In the genomic region with DNA sequence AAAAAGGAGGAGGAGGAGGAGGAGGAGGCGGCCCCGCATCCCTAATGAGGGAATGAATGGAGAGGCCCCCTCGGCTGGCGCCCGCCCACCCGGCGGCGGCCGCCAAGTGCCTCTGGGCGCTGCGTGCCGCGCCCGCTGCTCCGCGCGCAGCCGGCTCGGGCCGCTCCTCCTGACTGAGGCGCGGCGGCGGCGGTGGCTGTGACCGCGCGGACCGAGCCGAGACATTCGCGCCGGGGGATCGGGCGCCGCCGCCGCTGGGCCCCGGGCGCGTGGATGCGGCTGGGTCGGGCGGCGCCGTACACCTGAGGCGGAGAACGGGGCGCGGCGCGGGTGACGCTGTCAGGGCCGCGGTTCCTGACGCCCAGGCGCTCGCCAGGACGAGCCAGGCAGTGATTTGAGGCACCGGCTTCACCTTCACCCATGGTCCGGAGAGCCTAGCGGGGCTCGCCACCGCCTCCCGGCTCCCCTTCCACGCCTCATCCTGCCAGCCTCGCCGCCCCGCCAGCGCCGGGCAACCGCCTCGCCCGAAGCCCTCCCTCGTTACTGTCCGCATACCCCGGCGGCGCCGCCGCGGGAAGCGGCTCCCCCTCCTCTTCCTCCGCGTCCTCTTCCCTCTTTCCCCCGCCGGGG, we compare ENCODE assay signal across 7 cellular contexts. TPM values are rescaled to one million over a fixed set of nuclear protein-coding genes. Genes with fewer than 3 reads are reported as not detected.
DNase-seq lines count a peak whose midpoint lies in the region; ATAC-seq and TF ChIP-seq lines count a peak whose summit lies in the region.

A gene (plus strand): TSS at position 88 of the 630 bp plus-strand sequence. CDS start 687 bp downstream, outside the sequence.

- TF ChIP-seq POLR2A in esophagus muscularis mucosa (IDR thresholded peaks at IDR 0.05; ENCODE audit: low read depth), result no peak

- no peaks in the 10 kb centered on the region for H3K9me3 ChIP-seq in WERI-Rb-1 (ENCODE audit: severe bottlenecking)
- no peaks in the 10 kb centered on the region for H3K9me3 ChIP-seq in esophagus muscularis mucosa
- H3K9me3 ChIP-seq in mucosa of descending colon, result no peaks in the 10 kb centered on the region

- TF ChIP-seq EP300 in esophagus muscularis mucosa (IDR thresholded peaks at IDR 0.05), result no peak

- 3% methylated on average over 3 of the region's 87 CpGs for WGBS in esophagus muscularis mucosa

- TF ChIP-seq CTCF in LNCaP clone FGC (IDR thresholded peaks at IDR 0.05; ENCODE audit: control insufficient read depth, extremely low read depth, insufficient read depth), result no peak
- TF ChIP-seq CTCF in WERI-Rb-1 (IDR thresholded peaks at IDR 0.05; ENCODE audit: low read depth, low read length), result no peak
- no peak for TF ChIP-seq CTCF in esophagus muscularis mucosa (IDR thresholded peaks at IDR 0.05)
- no peak for TF ChIP-seq CTCF in mucosa of descending colon (IDR thresholded peaks at IDR 0.05)

- peak within 1 kb of the TSS; percentile 51 for H3K4me3 ChIP-seq in GM08714 (ENCODE audit: low read length)
- peak within 1 kb of the TSS; percentile 70 for H3K4me3 ChIP-seq in LNCaP clone FGC (ENCODE audit: low read depth, low read length)
- peak within 1 kb of the TSS; percentile 65 for H3K4me3 ChIP-seq in WERI-Rb-1 (ENCODE audit: low read depth, low read length)
- peak within 1 kb of the TSS; percentile 76 to 93 (median 90) for H3K4me3 ChIP-seq in esophagus muscularis mucosa
- peak within 1 kb of the TSS; percentile 54 for H3K4me3 ChIP-seq in mucosa of descending colon

- DNase-seq in LNCaP clone FGC (ENCODE audit: low read depth) (no peak), WERI-Rb-1 (peak; percentile 78), esophagus muscularis mucosa (ENCODE audit: extremely low spot score) (no peak), mucosa of descending colon (peak; percentile 52 to 73 (median 61)), ureter (ENCODE audit: low spot score) (peak; percentile 81)

- ATAC-seq in GM21576 (IDR thresholded peaks at IDR 0.05; ENCODE audit: unreplicated experiment), result peak; percentile 63
- ATAC-seq in mucosa of descending colon, result peak; percentile 83

- H3K36me3 ChIP-seq in WERI-Rb-1 (peaks cover 6% of the 10 kb centered on the region; the same call in 1 of the 2 replicates), esophagus muscularis mucosa (no peaks in the 10 kb centered on the region), mucosa of descending colon (ENCODE audit: low read depth) (no peaks in the 10 kb centered on the region)

- peak within 1 kb of the TSS; percentile 89 for H3K27ac ChIP-seq in WERI-Rb-1
- peak within 1 kb of the TSS; percentile 86 to 90 (median 88) for H3K27ac ChIP-seq in esophagus muscularis mucosa (replicated peaks in 1 of 4)

- intact Hi-C loops in esophagus muscularis mucosa (cut with DNase I), result no loop called here
- intact Hi-C loops in mucosa of descending colon (cut with DNase I, micrococcal nuclease), result no loop called here

- no peaks in the 10 kb centered on the region for H3K27me3 ChIP-seq in WERI-Rb-1 (ENCODE audit: insufficient read depth, low read depth, severe bottlenecking)
- H3K27me3 ChIP-seq in esophagus muscularis mucosa, result peaks cover 0 to 4% (median 0%) of the 10 kb centered on the region in 4 donors

- H3K4me1 ChIP-seq in esophagus muscularis mucosa, result peaks cover 0 to 28% (median 22%) of the 10 kb centered on the region in 4 donors
- H3K4me1 ChIP-seq in mucosa of descending colon (ENCODE audit: low read depth), result no peaks in the 10 kb centered on the region

RNA-seq across cellular contexts. Expression of the gene that starts here (rescaled TPM):
- 10 to 100 TPM; 16.7 to 24.4 (median 17.6) TPM for total RNA-seq in esophagus muscularis mucosa
- 10 to 100 TPM in 1 of 3 donors, 1 to 10 TPM in 2; 1.4 to 11.2 (median 1.8) TPM for total RNA-seq in mucosa of descending colon
- total RNA-seq in ureter, result 34.8 TPM

Comparison
In these comparisons a context has a peak if more than half of its experiments do, and no peak if none do; other contexts are left out.
1. DNase-seq: peak in WERI-Rb-1 (single experiment), mucosa of descending colon (3 of 3) and ureter (single experiment); none in LNCaP clone FGC (single experiment) and esophagus muscularis mucosa (single experiment).
2. Peak in every context shown above with its lines, with median percentiles within 50 percentile points of each other: H3K4me3 ChIP-seq.